In the genomic region with DNA sequence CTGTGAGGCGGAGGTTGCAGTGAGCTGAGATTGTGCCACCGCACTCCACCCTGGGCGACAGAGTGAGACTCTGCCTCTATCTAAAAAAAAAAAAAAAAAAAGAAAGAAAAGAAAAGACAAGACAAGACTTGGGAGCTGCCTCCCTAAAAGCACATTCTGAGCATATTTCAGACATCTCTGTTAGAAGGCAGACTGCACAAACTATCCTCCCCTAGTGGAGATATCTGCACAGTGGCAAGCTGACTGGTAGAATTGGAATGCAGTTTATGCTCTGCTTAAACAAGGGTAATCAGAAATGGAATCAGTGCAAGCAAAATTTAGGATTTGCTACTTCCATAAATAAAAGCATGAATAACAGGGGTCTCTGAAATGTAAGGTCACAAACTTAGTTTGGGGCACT, we compare ENCODE assay signal across 15 cellular contexts. TPM values are rescaled to one million over a fixed set of nuclear protein-coding genes. Genes with fewer than 3 reads are reported as not detected.
A peak's percentile ranks its signal among the peaks of the same experiment; 100 is the strongest.
DNase-seq lines count a peak whose midpoint lies in the region; TF ChIP-seq lines count a peak whose summit lies in the region.
"Had no signal": no experiment of that assay in that cellular context is flagged by ENCODE, and none has a peak within 500 bp of the region (broad histone marks: within the 10 kb centered on the region; RNA-seq: fewer than 3 reads in every experiment).

No MANE protein-coding gene starts in this region.

- no peaks in the 10 kb centered on the region for H3K4me1 Mint-ChIP-seq in endothelial cell (ENCODE audit: unreplicated experiment)
- H3K4me1 Mint-ChIP-seq: activated naive CD8-positive, alpha-beta T cell treated with anti-CD3 and anti-CD28 coated beads, Interleukin-2, amount 10 ng/mL, durations not matched to agents 7 days and 5 days; memory B cell; stimulated activated effector memory CD8-positive, alpha-beta T cell treated with anti-CD3 and anti-CD28 coated beads, Interleukin-12 subunit alpha, Interleukin-12 subunit beta, amount 100 ng/mL, for 72 hours had no signal

- H3K36me3 ChIP-seq in mammary epithelial cell (ENCODE audit: insufficient read depth, low read length) (no peaks in the 10 kb centered on the region), kidney epithelial cell (ENCODE audit: control insufficient read depth, insufficient read depth, low read length) (no peaks in the 10 kb centered on the region)

- H3K27me3 ChIP-seq in mammary epithelial cell (ENCODE audit: insufficient read depth, low read length) (no peaks in the 10 kb centered on the region), kidney epithelial cell (ENCODE audit: control insufficient read depth, insufficient read depth, low read length) (peaks cover 3% of the 10 kb centered on the region)

- CTCF ChIA-PET in mammary epithelial cell (lab: Charles Lee; ENCODE audit: low non-redundant PET), result no interaction called here

- H4K20me1 ChIP-seq in mammary epithelial cell (ENCODE audit: insufficient read depth, low read length), result no peaks in the 10 kb centered on the region

- intact Hi-C loops in mammary epithelial cell (cut with micrococcal nuclease), result loop anchor here (5.0 kb wide), 1 partner anchor 106 kb away; no protein-coding TSS in a partner anchor

- no peak overlapping the region for H3K27ac ChIP-seq in mammary epithelial cell (ENCODE audit: insufficient read depth, low read depth, low read length)

- H3K27ac Mint-ChIP-seq in endothelial cell (ENCODE audit: unreplicated experiment), result no peak overlapping the region
- H3K27ac Mint-ChIP-seq: activated naive CD8-positive, alpha-beta T cell treated with anti-CD3 and anti-CD28 coated beads, Interleukin-2, amount 10 ng/mL, durations not matched to agents 7 days and 5 days; CD4-positive, alpha-beta T cell; memory B cell; stimulated activated effector memory CD8-positive, alpha-beta T cell treated with anti-CD3 and anti-CD28 coated beads, Interleukin-12 subunit alpha, Interleukin-12 subunit beta, amount 100 ng/mL, for 72 hours had no signal

- no peaks in the 10 kb centered on the region for H3K9me3 ChIP-seq in mammary epithelial cell (replicated peaks; ENCODE audit: insufficient read depth, low read length)

- H3K4me3 Mint-ChIP-seq in endothelial cell (ENCODE audit: unreplicated experiment), result no peak overlapping the region
- H3K4me3 Mint-ChIP-seq: activated naive CD8-positive, alpha-beta T cell treated with anti-CD3 and anti-CD28 coated beads, Interleukin-2, amount 10 ng/mL, durations not matched to agents 7 days and 5 days; CD4-positive, alpha-beta T cell; memory B cell; stimulated activated effector memory CD8-positive, alpha-beta T cell treated with anti-CD3 and anti-CD28 coated beads, Interleukin-12 subunit alpha, Interleukin-12 subunit beta, amount 100 ng/mL, for 72 hours had no signal

- H3K27me3 Mint-ChIP-seq in endothelial cell (ENCODE audit: unreplicated experiment), result no peaks in the 10 kb centered on the region
- H3K27me3 Mint-ChIP-seq: CD4-positive, alpha-beta T cell had no signal

- H3K36me3 Mint-ChIP-seq in endothelial cell (ENCODE audit: low read depth, unreplicated experiment), result no peaks in the 10 kb centered on the region
- H3K36me3 Mint-ChIP-seq: activated naive CD8-positive, alpha-beta T cell treated with anti-CD3 and anti-CD28 coated beads, Interleukin-2, amount 10 ng/mL, durations not matched to agents 7 days and 5 days; memory B cell; stimulated activated effector memory CD8-positive, alpha-beta T cell treated with anti-CD3 and anti-CD28 coated beads, Interleukin-12 subunit alpha, Interleukin-12 subunit beta, amount 100 ng/mL, for 72 hours had no signal

- TF ChIP-seq CTCF in AG09309 (IDR thresholded peaks at IDR 0.05; ENCODE audit: control insufficient read depth, insufficient read depth, low read depth, low read length, missing control alignments) (peak; percentile 67), mammary epithelial cell (conservative IDR thresholded peaks at IDR 0.05 in 1 of 2, IDR thresholded peaks at IDR 0.05 in 1 of 2; ENCODE audit: extremely low read depth in 1 of 2, insufficient read depth in 1 of 2, low read depth in 1 of 2, low read length in 2 of 2) (peak; percentile 43 to 66), kidney epithelial cell (IDR thresholded peaks at IDR 0.05; ENCODE audit: insufficient read depth, low read length, poor library complexity, severe bottlenecking) (peak; percentile 47), endothelial cell (IDR thresholded peaks at IDR 0.05; ENCODE audit: unreplicated experiment) (no peak)

- in situ Hi-C loops in mammary epithelial cell (cut with MboI; ENCODE audit: low sequenced_read_pairs in 2 of 2), result no loop called here

- BruUV-seq in mammary epithelial cell (replicated peaks; lab: Mats Ljungman, UMichigan), result no TSS peak

- peak; percentile 59 for DNase-seq in AG09309 (ENCODE audit: low read depth)
- DNase-seq in LHCN-M2 (ENCODE audit: low read depth), result peak; percentile 25
- DNase-seq in mammary epithelial cell, result peak; percentile 37
- no peak for DNase-seq in kidney epithelial cell (ENCODE audit: low read depth)
- DNase-seq in NCI-H1694 (lab: John Stamatoyannopoulos, UW), result no peak
- no peak for DNase-seq in NCI-H446 treated with DMSO at 0.1 percent for 48 hours (lab: John Stamatoyannopoulos, UW)
- no peak for DNase-seq in endothelial cell (ENCODE audit: low spot score)
- DNase-seq in effector CD8-positive, alpha-beta T cell (lab: John Stamatoyannopoulos, UW), result no peak
- DNase-seq: activated naive CD8-positive, alpha-beta T cell treated with anti-CD3 and anti-CD28 coated beads, Interleukin-2, amount 10 ng/mL, durations not matched to agents 7 days and 5 days; CD4-positive, alpha-beta T cell; NCI-H1105; NCI-H510A had no signal

- dilution Hi-C loops in mammary epithelial cell (cut with HindIII; ENCODE audit: low sequenced_read_pairs), result no loop called here

- no peak overlapping the region for H3K9ac ChIP-seq in mammary epithelial cell (ENCODE audit: insufficient read depth, low read length)

- peaks cover 11% of the 10 kb centered on the region for H3K4me1 ChIP-seq in mammary epithelial cell (ENCODE audit: insufficient read depth, low read length)

- 0% methylated on average over 2 of the region's 3 CpGs for WGBS in mammary epithelial cell (ENCODE audit: low coverage, missing lambda C conversion rate)

- H3K79me2 ChIP-seq in mammary epithelial cell (ENCODE audit: insufficient read depth, low read length), result no peaks in the 10 kb centered on the region

- H3K4me2 ChIP-seq in mammary epithelial cell (ENCODE audit: insufficient read depth, low read depth, low read length), result no peak overlapping the region

- no peak overlapping the region for H2AFZ ChIP-seq in mammary epithelial cell (ENCODE audit: low read depth, low read length)

- H3K9me3 Mint-ChIP-seq in endothelial cell (ENCODE audit: unreplicated experiment), result no peaks in the 10 kb centered on the region
- H3K9me3 Mint-ChIP-seq: activated naive CD8-positive, alpha-beta T cell treated with anti-CD3 and anti-CD28 coated beads, Interleukin-2, amount 10 ng/mL, durations not matched to agents 7 days and 5 days; CD4-positive, alpha-beta T cell; memory B cell; stimulated activated effector memory CD8-positive, alpha-beta T cell treated with anti-CD3 and anti-CD28 coated beads, Interleukin-12 subunit alpha, Interleukin-12 subunit beta, amount 100 ng/mL, for 72 hours had no signal

- no peak overlapping the region for H3K4me3 ChIP-seq in AG09309 (ENCODE audit: control insufficient read depth, low read depth, low read length)
- no peak overlapping the region for H3K4me3 ChIP-seq in mammary epithelial cell (replicated peaks in 1 of 3; ENCODE audit: insufficient read depth in 1 of 3, low read depth in 2 of 3, low read length in 3 of 3)
- H3K4me3 ChIP-seq in kidney epithelial cell (ENCODE audit: low read depth, low read length), result no peak overlapping the region

RNA-seq across cellular contexts. Expression of a gene that starts 31.8 kb away (rescaled TPM):
- total RNA-seq in LHCN-M2 (2014; rRNA removed) (0.06 and 0.11 TPM in 2 replicates), mammary epithelial cell (under 1 TPM in 1 of 2 donors, not detected in 1; 0.68 TPM), kidney epithelial cell (0.54 and 0.68 TPM in 2 replicates), endothelial cell (ENCODE audit: unreplicated experiment) (1.8 TPM)
- 0.16 TPM for polyA plus RNA-seq in LHCN-M2 (2012)
- polyA plus RNA-seq in mammary epithelial cell, result 0.25 TPM
- 5.8 TPM for polyA minus RNA-seq in mammary epithelial cell
- total RNA-seq: activated naive CD8-positive, alpha-beta T cell treated with anti-CD3 and anti-CD28 coated beads, Interleukin-2, amount 10 ng/mL, durations not matched to agents 7 days and 5 days; CD4-positive, alpha-beta T cell; pulmonary artery endothelial cell had no signal

Comparison
In these comparisons a context has a peak if more than half of its experiments do, and no peak if none do; other contexts are left out.
1. DNase-seq: peak in AG09309 (single experiment), LHCN-M2 (single experiment) and mammary epithelial cell (single experiment); none in kidney epithelial cell (single experiment), NCI-H1694 (single experiment), NCI-H446 treated with DMSO at 0.1 percent for 48 hours (single experiment), endothelial cell (single experiment) and effector CD8-positive, alpha-beta T cell (single experiment).